In genomic region chr10:110563132-110563531, GRCh38 we compare ENCODE assay signal across 27 cellular contexts.
"Had no signal": no experiment of that assay in that cellular context is flagged by ENCODE, and none has a peak within 500 bp of the region (broad histone marks: within the 10 kb centered on the region; RNA-seq: fewer than 3 reads in every experiment).

No MANE protein-coding gene starts in this region.

- DNase-seq: colonic mucosa; effector CD8-positive, alpha-beta T cell; foreskin keratinocyte; heart left ventricle; kidney; mesenchymal stem cell; mucosa of descending colon; naive B cell; stimulated activated CD4-positive, alpha-beta T cell treated with anti-CD3 and anti-CD28 coated beads, Interleukin-2, amount 100 ng/mL, for 24 hours; stimulated activated CD4-positive, alpha-beta T cell treated with anti-CD3 and anti-CD28 coated beads, Interleukin-4, amount 100 ng/mL, for 24 hours; upper lobe of left lung had no signal

- H3K36me3 Mint-ChIP-seq: mesothelial cell of epicardium; naive B cell; natural killer cell treated with Interleukin-12 subunit alpha and Interleukin-12 subunit beta and Interleukin-15 and Interleukin-18, amount 100 ng/mL, for 72 hours; stimulated activated memory B cell treated with anti-CD40 and anti-IgM and Interleukin-4, amounts not matched to agents 10 μg/mL and 1 μg/mL and 100 μg/mL, for 72 hours had no signal

- H3K27ac Mint-ChIP-seq: dendritic cell treated with granulocyte-macrophage colony-stimulating factor and Interleukin-4, amounts not matched to agents 40 ng/mL and 50 ng/mL, for 4 days; mesothelial cell of epicardium; naive B cell; natural killer cell treated with Interleukin-12 subunit alpha and Interleukin-12 subunit beta and Interleukin-15 and Interleukin-18, amount 100 ng/mL, for 72 hours; progenitor cell of endocrine pancreas; stimulated activated memory B cell treated with anti-CD40 and anti-IgM and Interleukin-4, amounts not matched to agents 10 μg/mL and 1 μg/mL and 100 μg/mL, for 72 hours; stimulated activated naive CD8-positive, alpha-beta T cell treated with anti-CD3 and anti-CD28 coated beads, Interleukin-15, Interleukin-2, amounts not matched to agents 100 ng/mL and 50 ng/mL, for 24 hours had no signal

- H3K9ac ChIP-seq: parathyroid adenoma had no signal

- H3K4me2 ChIP-seq: hepatocyte, smooth muscle cell had no signal

- H3K4me1 Mint-ChIP-seq: stimulated activated memory B cell treated with anti-CD40 and anti-IgM and Interleukin-4, amounts not matched to agents 10 μg/mL and 1 μg/mL and 100 μg/mL, for 72 hours had no signal

- H3K27ac ChIP-seq: colonic mucosa, esophagus muscularis mucosa, foreskin keratinocyte, gastroesophageal sphincter, heart left ventricle, hepatocyte, parathyroid adenoma, thoracic aorta, tibial nerve, upper lobe of left lung had no signal

- ATAC-seq: foreskin keratinocyte; gastroesophageal sphincter; heart left ventricle; left lobe of liver; mucosa of descending colon; natural killer cell treated with Interleukin-12 subunit alpha and Interleukin-12 subunit beta and Interleukin-15 and Interleukin-18, amount 100 ng/mL, for 72 hours; sciatic nerve; stimulated activated memory B cell treated with anti-CD40 and anti-IgM and Interleukin-4, amounts not matched to agents 10 μg/mL and 1 μg/mL and 100 μg/mL, for 72 hours had no signal

- H3K9me3 ChIP-seq: colonic mucosa, esophagus muscularis mucosa, gastroesophageal sphincter, heart left ventricle, mucosa of descending colon, thoracic aorta, tibial nerve, upper lobe of left lung had no signal

- H3K4me3 Mint-ChIP-seq: dendritic cell treated with granulocyte-macrophage colony-stimulating factor and Interleukin-4, amounts not matched to agents 40 ng/mL and 50 ng/mL, for 4 days; mesothelial cell of epicardium; naive B cell; natural killer cell treated with Interleukin-12 subunit alpha and Interleukin-12 subunit beta and Interleukin-15 and Interleukin-18, amount 100 ng/mL, for 72 hours; neural crest cell; stimulated activated memory B cell treated with anti-CD40 and anti-IgM and Interleukin-4, amounts not matched to agents 10 μg/mL and 1 μg/mL and 100 μg/mL, for 72 hours; stimulated activated naive CD8-positive, alpha-beta T cell treated with anti-CD3 and anti-CD28 coated beads, Interleukin-15, Interleukin-2, amounts not matched to agents 100 ng/mL and 50 ng/mL, for 24 hours had no signal

- H2AFZ ChIP-seq: hepatocyte, parathyroid adenoma had no signal

- H3K4me1 ChIP-seq: foreskin keratinocyte, parathyroid adenoma had no signal

- H3K9me3 Mint-ChIP-seq: dendritic cell treated with granulocyte-macrophage colony-stimulating factor and Interleukin-4, amounts not matched to agents 40 ng/mL and 50 ng/mL, for 4 days; naive B cell; natural killer cell treated with Interleukin-12 subunit alpha and Interleukin-12 subunit beta and Interleukin-15 and Interleukin-18, amount 100 ng/mL, for 72 hours; neural crest cell; stimulated activated memory B cell treated with anti-CD40 and anti-IgM and Interleukin-4, amounts not matched to agents 10 μg/mL and 1 μg/mL and 100 μg/mL, for 72 hours had no signal

- H3K4me3 ChIP-seq: colonic mucosa, esophagus muscularis mucosa, gastroesophageal sphincter, heart left ventricle, hepatocyte, mucosa of descending colon, smooth muscle cell, thoracic aorta, tibial nerve, upper lobe of left lung had no signal

- H3K27me3 Mint-ChIP-seq: progenitor cell of endocrine pancreas had no signal

- H3K27me3 ChIP-seq: colonic mucosa, esophagus muscularis mucosa, foreskin keratinocyte, hepatocyte, upper lobe of left lung had no signal

- H3K36me3 ChIP-seq: colonic mucosa, esophagus muscularis mucosa, gastroesophageal sphincter, heart left ventricle, thoracic aorta, tibial nerve, upper lobe of left lung had no signal
